12 cellular contexts compared by ENCODE assay signal in the genomic region with DNA sequence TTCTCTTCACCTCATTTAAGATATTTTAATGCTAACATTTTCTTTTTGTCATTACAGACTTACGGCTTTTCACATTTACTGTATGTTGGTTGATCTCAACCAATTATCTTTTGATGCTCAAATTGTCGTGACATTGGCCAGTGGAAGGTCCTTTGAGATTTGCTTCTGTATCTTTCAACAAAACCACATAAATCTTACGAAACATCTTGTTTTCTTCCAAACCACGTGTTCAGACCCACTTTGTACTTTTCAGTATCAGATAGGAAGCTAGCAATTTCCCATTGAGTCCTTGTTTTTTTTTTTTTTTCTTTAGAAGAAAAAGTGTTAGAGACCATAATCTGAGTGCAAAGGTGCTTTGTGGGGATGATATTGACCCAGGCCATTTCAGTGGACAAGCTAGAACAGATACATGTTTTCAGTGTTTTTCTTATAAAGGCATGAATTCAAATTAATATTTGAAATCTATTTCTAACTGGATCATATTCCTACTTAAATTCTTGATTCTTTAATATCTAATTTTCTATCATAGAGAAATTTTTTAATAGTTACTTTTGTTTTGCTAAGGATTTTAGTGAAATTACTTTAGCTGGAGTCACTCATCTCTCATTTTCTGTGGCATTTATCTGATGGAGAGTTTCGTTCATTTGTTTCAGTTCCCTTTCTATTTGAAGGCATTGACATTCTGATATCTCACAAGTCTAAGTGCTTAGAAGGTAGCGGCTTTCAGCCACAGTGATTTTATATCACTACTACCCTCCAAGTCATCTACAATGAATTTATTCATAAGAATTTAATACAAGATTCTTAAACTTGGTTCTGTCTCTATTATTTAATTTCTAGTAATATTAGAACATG. TPM values are rescaled to one million over a fixed set of nuclear protein-coding genes. Genes with fewer than 3 reads are reported as not detected.
DNase-seq lines count a peak whose midpoint lies in the region; ATAC-seq, FAIRE-seq and TF ChIP-seq lines count a peak whose summit lies in the region.
"Had no signal": no experiment of that assay in that cellular context is flagged by ENCODE, and none has a peak within 500 bp of the region (broad histone marks: within the 10 kb centered on the region; RNA-seq: fewer than 3 reads in every experiment).

No MANE protein-coding gene starts in this region.

- WGBS in hepatocyte (ENCODE audit: low lambda C conversion rate, missing lambda C conversion rate) = 94% methylated on average over 6 of the region's 6 CpGs

- ATAC-seq in GM19023 (IDR thresholded peaks at IDR 0.05; ENCODE audit: unreplicated experiment) = peak; percentile 88
- peak; percentile 91 for ATAC-seq in HG02623 (IDR thresholded peaks at IDR 0.05; ENCODE audit: unreplicated experiment)
- ATAC-seq in HG03460 (IDR thresholded peaks at IDR 0.05; ENCODE audit: unreplicated experiment) = peak; percentile 93
- ATAC-seq in naive B cell (ENCODE audit: low read depth in 2 of 2) = peak; percentile 87 to 90
- ATAC-seq in activated naive CD8-positive, alpha-beta T cell treated with anti-CD3 and anti-CD28 coated beads, Interleukin-2, amount 50 U/mL, for 24 hours = no peak

- H3K27me3 ChIP-seq in hepatocyte (no peaks in the 10 kb centered on the region), BE2C (no peaks in the 10 kb centered on the region)

- no peaks in the 10 kb centered on the region for H3K4me1 ChIP-seq in hepatocyte (ENCODE audit: insufficient read depth)
- H3K4me1 ChIP-seq in BE2C = no peaks in the 10 kb centered on the region

- TF ChIP-seq CTCF in hepatocyte (IDR thresholded peaks at IDR 0.05; ENCODE audit: poor library complexity) = no peak
- TF ChIP-seq CTCF in BE2C (IDR thresholded peaks at IDR 0.05; ENCODE audit: low read depth, low read length) = no peak

- H3K4me3 Mint-ChIP-seq in naive B cell = peak overlapping the region in 6 of 8 donors; percentile 42 to 81 (median 63)
- H3K4me3 Mint-ChIP-seq in activated naive CD8-positive, alpha-beta T cell treated with anti-CD3 and anti-CD28 coated beads, Interleukin-2, amount 50 U/mL, for 24 hours = no peak overlapping the region
- H3K4me3 Mint-ChIP-seq: mesothelial cell of epicardium had no signal

- peak overlapping the region; percentile 45 to 96 (median 82) for H3K27ac Mint-ChIP-seq in naive B cell
- H3K27ac Mint-ChIP-seq in activated naive CD8-positive, alpha-beta T cell treated with anti-CD3 and anti-CD28 coated beads, Interleukin-2, amount 50 U/mL, for 24 hours = no peak overlapping the region
- H3K27ac Mint-ChIP-seq: mesothelial cell of epicardium had no signal

- H3K4me3 ChIP-seq in hepatocyte (no peak overlapping the region), BE2C (ENCODE audit: low read depth, low read length) (no peak overlapping the region)
- H3K4me3 ChIP-seq: SK-N-MC had no signal

- FAIRE-seq in frontal cortex (lab: Jason Lieb, UNC) = no peak

- H3K27ac ChIP-seq in hepatocyte = no peak overlapping the region
- H3K27ac ChIP-seq: SK-N-MC had no signal

- H3K36me3 ChIP-seq in hepatocyte (replicated peaks; ENCODE audit: insufficient read depth, low read depth) = no peaks in the 10 kb centered on the region
- H3K36me3 ChIP-seq in BE2C = no peaks in the 10 kb centered on the region

- peaks cover 33 to 57% (median 42%) of the 10 kb centered on the region in 3 donors for H3K4me1 Mint-ChIP-seq in naive B cell
- H3K4me1 Mint-ChIP-seq in activated naive CD8-positive, alpha-beta T cell treated with anti-CD3 and anti-CD28 coated beads, Interleukin-2, amount 50 U/mL, for 24 hours = peaks cover 6% of the 10 kb centered on the region
- H3K4me1 Mint-ChIP-seq: mesothelial cell of epicardium had no signal

- peaks cover 20 to 24% of the 10 kb centered on the region in 2 donors for H3K36me3 Mint-ChIP-seq in naive B cell
- H3K36me3 Mint-ChIP-seq in activated naive CD8-positive, alpha-beta T cell treated with anti-CD3 and anti-CD28 coated beads, Interleukin-2, amount 50 U/mL, for 24 hours (ENCODE audit: low read depth) = peaks cover 49% of the 10 kb centered on the region

- H4K20me1 ChIP-seq in hepatocyte (ENCODE audit: insufficient read depth, poor library complexity, severe bottlenecking) = no peaks in the 10 kb centered on the region

- DNase-seq in naive B cell = peak; percentile 47
- DNase-seq in frontal cortex (ENCODE audit: low spot score in 2 of 2) = no peak
- no peak for DNase-seq in hepatocyte (ENCODE audit: low spot score)
- no peak for DNase-seq in activated naive CD8-positive, alpha-beta T cell treated with anti-CD3 and anti-CD28 coated beads, Interleukin-2, amount 50 U/mL, for 24 hours
- no peak for DNase-seq in BE2C
- DNase-seq: DMS 273 treated with DMSO at 0.1 percent for 48 hours, NCI-H2081 treated with DMSO at 0.1 percent for 48 hours had no signal

- peaks cover 0 to 5% (median 0%) of the 10 kb centered on the region in 7 donors for H3K9me3 Mint-ChIP-seq in naive B cell
- no peaks in the 10 kb centered on the region for H3K9me3 Mint-ChIP-seq in activated naive CD8-positive, alpha-beta T cell treated with anti-CD3 and anti-CD28 coated beads, Interleukin-2, amount 50 U/mL, for 24 hours

- H3K9me3 ChIP-seq in hepatocyte (ENCODE audit: low read depth) (no peaks in the 10 kb centered on the region), BE2C (no peaks in the 10 kb centered on the region)

- H3K4me2 ChIP-seq in hepatocyte = no peak overlapping the region

- H3K9me2 ChIP-seq in hepatocyte (replicated peaks; ENCODE audit: insufficient read depth) = no peaks in the 10 kb centered on the region

- no peak overlapping the region for H2AFZ ChIP-seq in hepatocyte

- H3K79me2 ChIP-seq in hepatocyte = no peaks in the 10 kb centered on the region

- no peaks in the 10 kb centered on the region for H3K27me3 Mint-ChIP-seq in naive B cell
- no peaks in the 10 kb centered on the region for H3K27me3 Mint-ChIP-seq in activated naive CD8-positive, alpha-beta T cell treated with anti-CD3 and anti-CD28 coated beads, Interleukin-2, amount 50 U/mL, for 24 hours

RNA-seq across cellular contexts. Expression of a gene that starts 26.7 kb away (rescaled TPM):
- polyA plus RNA-seq in naive B cell (ENCODE audit: low read depth in 6 of 6) = 10 to 100 TPM; 28.9 to 63.5 (median 38.2) TPM
- total RNA-seq in frontal cortex = 34.2 TPM
- 8.3 and 10.6 TPM in 2 replicates for total RNA-seq in hepatocyte
- 6.8 and 7.2 TPM in 2 replicates for polyA plus RNA-seq in hepatocyte
- 5.5 TPM for polyA plus RNA-seq in BE2C (2012; ENCODE audit: insufficient read depth, insufficient read length, low read depth)
